20 cellular contexts compared by ENCODE assay signal in genomic region chr18:32422185-32422584, GRCh38. TPM values are rescaled to one million over a fixed set of nuclear protein-coding genes. Genes with fewer than 3 reads are reported as not detected.
A peak's percentile ranks its signal among the peaks of the same experiment; 100 is the strongest.
DNase-seq lines count a peak whose midpoint lies in the region; ATAC-seq, FAIRE-seq and TF ChIP-seq lines count a peak whose summit lies in the region.
"Had no signal": no experiment of that assay in that cellular context is flagged by ENCODE, and none has a peak within 500 bp of the region (broad histone marks: within the 10 kb centered on the region; RNA-seq: fewer than 3 reads in every experiment).

No MANE protein-coding gene starts in this region.

- no peaks in the 10 kb centered on the region for H3K36me3 ChIP-seq in adipocyte (ENCODE audit: control insufficient read depth, insufficient read depth, low read length, severe bottlenecking)
- H3K36me3 ChIP-seq: BE2C had no signal

- H3K9ac ChIP-seq in adipocyte (ENCODE audit: low read length), result no peak overlapping the region

- H3K36me3 Mint-ChIP-seq in nephron (ENCODE audit: low read depth), result peaks cover 15% of the 10 kb centered on the region
- H3K36me3 Mint-ChIP-seq: CD14-positive monocyte; CD8-positive, alpha-beta memory T cell had no signal

- peaks cover 31% of the 10 kb centered on the region for H3K4me1 Mint-ChIP-seq in nephron
- H3K4me1 Mint-ChIP-seq: CD8-positive, alpha-beta memory T cell had no signal

- TF ChIP-seq CTCF in D721Med (IDR thresholded peaks at IDR 0.05; ENCODE audit: insufficient read depth, missing control alignments) (no peak), nephron (IDR thresholded peaks at IDR 0.05; ENCODE audit: unreplicated experiment in 3 of 3) (no peak)

- peak overlapping the region in 2 of 3 experiments; percentile 5 to 16 for H3K27ac Mint-ChIP-seq in nephron
- H3K27ac Mint-ChIP-seq: CD14-positive monocyte; CD8-positive, alpha-beta memory T cell had no signal

- H3K9me3 ChIP-seq in adipocyte (ENCODE audit: control insufficient read depth, low read length), result no peaks in the 10 kb centered on the region
- H3K9me3 ChIP-seq: BE2C had no signal

- DNase-seq in DMS 273 (lab: John Stamatoyannopoulos, UW; ENCODE audit: unreplicated experiment), result peak; percentile 56
- no peak for DNase-seq in DMS 273 treated with DMSO at 0.1 percent for 48 hours (lab: John Stamatoyannopoulos, UW)
- no peak for DNase-seq in D721Med (ENCODE audit: insufficient read length, low spot score)
- DNase-seq in adipocyte (ENCODE audit: low read depth), result peak; percentile 25
- DNase-seq in mesenteric fat pad (ENCODE audit: low spot score), result no peak
- DNase-seq in LoVo (ENCODE audit: low spot score), result no peak
- DNase-seq: BE2C; CD8-positive, alpha-beta memory T cell; H7; KBM-7; MM.1S; NCI-H2029; NCI-H524; NCI-H774; RPMI8226; SHP77; SW 1271 had no signal

- peak; percentile 60 for FAIRE-seq in D721Med (lab: Jason Lieb, UNC)

- no peaks in the 10 kb centered on the region for H3K27me3 ChIP-seq in adipocyte (replicated peaks; ENCODE audit: control insufficient read depth, insufficient read depth, low read length)
- H3K27me3 ChIP-seq: BE2C had no signal

- no peak overlapping the region for H3K4me3 Mint-ChIP-seq in nephron
- H3K4me3 Mint-ChIP-seq: CD14-positive monocyte; CD8-positive, alpha-beta memory T cell had no signal

- H3K27me3 Mint-ChIP-seq in nephron (ENCODE audit: low read depth), result no peaks in the 10 kb centered on the region

- no peak for ATAC-seq in HG03432 (IDR thresholded peaks at IDR 0.05; ENCODE audit: unreplicated experiment)

- H3K9me3 Mint-ChIP-seq in nephron, result no peaks in the 10 kb centered on the region

- H3K4me3 ChIP-seq in adipocyte (ENCODE audit: low read length), result no peak overlapping the region

- peaks cover 43% of the 10 kb centered on the region for H3K4me1 ChIP-seq in adipocyte (ENCODE audit: control insufficient read depth, insufficient read depth, low read length)
- H3K4me1 ChIP-seq: BE2C had no signal

RNA-seq across cellular contexts. Expression of gene GAREM1, which starts 48.5 kb away (rescaled TPM):
- 21.2 TPM for total RNA-seq in mesenteric fat pad
- total RNA-seq: CD8-positive, alpha-beta memory T cell had no signal

Comparison
In these comparisons a context has a peak if more than half of its experiments do, and no peak if none do; other contexts are left out.
1. DNase-seq: peak in DMS 273 (single experiment) and adipocyte (single experiment); none in DMS 273 treated with DMSO at 0.1 percent for 48 hours (single experiment), D721Med (single experiment), mesenteric fat pad (single experiment) and LoVo (single experiment).